In genomic region chr16:88460496-88461169, GRCh38 we compare ENCODE assay signal across 21 cellular contexts.
"Had no signal": no experiment of that assay in that cellular context is flagged by ENCODE, and none has a peak within 500 bp of the region (broad histone marks: within the 10 kb centered on the region; RNA-seq: fewer than 3 reads in every experiment).

No MANE protein-coding gene starts in this region.

- H3K36me3 Mint-ChIP-seq: activated CD8-positive, alpha-beta memory T cell treated with anti-CD3 and anti-CD28 coated beads, Interleukin-2, amount 10 ng/mL, durations not matched to agents 7 days and 5 days; activated naive CD4-positive, alpha-beta T cell treated with anti-CD3 and anti-CD28 coated beads, Interleukin-2, amount 50 U/mL, for 24 hours; brain; memory B cell had no signal

- ATAC-seq: activated CD8-positive, alpha-beta memory T cell treated with anti-CD3 and anti-CD28 coated beads, Interleukin-2, amount 10 ng/mL, durations not matched to agents 7 days and 5 days; activated CD8-positive, alpha-beta T cell treated with anti-CD3 and anti-CD28 coated beads for 36 hours; foreskin keratinocyte; T-helper 17 cell had no signal

- H3K4me3 Mint-ChIP-seq: activated CD4-positive, alpha-beta T cell treated with anti-CD3 and anti-CD28 coated beads, Interleukin-2, amount 10 ng/mL, durations not matched to agents 7 days and 5 days; activated CD8-positive, alpha-beta memory T cell treated with anti-CD3 and anti-CD28 coated beads, Interleukin-2, amount 10 ng/mL, durations not matched to agents 7 days and 5 days; activated CD8-positive, alpha-beta T cell treated with anti-CD3 and anti-CD28 coated beads for 36 hours; brain; memory B cell; T-helper 17 cell had no signal

- H3K9me3 Mint-ChIP-seq: activated CD4-positive, alpha-beta T cell treated with anti-CD3 and anti-CD28 coated beads, Interleukin-2, amount 10 ng/mL, durations not matched to agents 7 days and 5 days; activated CD8-positive, alpha-beta T cell treated with anti-CD3 and anti-CD28 coated beads for 36 hours; activated naive CD4-positive, alpha-beta T cell treated with anti-CD3 and anti-CD28 coated beads, Interleukin-2, amount 50 U/mL, for 24 hours; brain; memory B cell had no signal

- DNase-seq: activated CD4-positive, alpha-beta T cell treated with anti-CD3 and anti-CD28 coated beads, Interleukin-2, amount 10 ng/mL, durations not matched to agents 7 days and 5 days; activated CD8-positive, alpha-beta memory T cell treated with anti-CD3 and anti-CD28 coated beads, Interleukin-2, amount 10 ng/mL, durations not matched to agents 7 days and 5 days; activated CD8-positive, alpha-beta T cell treated with anti-CD3 and anti-CD28 coated beads for 36 hours; activated effector memory CD4-positive, alpha-beta T cell treated with anti-CD3 and anti-CD28 coated beads, Interleukin-2, amount 50 U/mL, for 16 hours; activated T-cell treated with anti-CD3 and anti-CD28 coated beads for 4 hours; anterior cingulate cortex; caudate nucleus; dermis blood vessel endothelial cell; effector CD8-positive, alpha-beta T cell; foreskin keratinocyte; occipital lobe; posterior cingulate gyrus; sigmoid colon; stimulated activated CD4-positive, alpha-beta T cell treated with anti-CD3 and anti-CD28 coated beads, Interleukin-15, amount 100 ng/mL, for 24 hours; stimulated activated CD8-positive, alpha-beta memory T cell treated with anti-CD3 and anti-CD28 coated beads, Interleukin-4, amount 100 ng/mL, for 48 hours; stimulated activated naive CD4-positive, alpha-beta T cell treated with Interleukin-2 at 50 U/mL for 16 hours; T-helper 17 cell; upper lobe of right lung had no signal

- H3K27me3 Mint-ChIP-seq: activated CD4-positive, alpha-beta T cell treated with anti-CD3 and anti-CD28 coated beads, Interleukin-2, amount 10 ng/mL, durations not matched to agents 7 days and 5 days; activated CD8-positive, alpha-beta memory T cell treated with anti-CD3 and anti-CD28 coated beads, Interleukin-2, amount 10 ng/mL, durations not matched to agents 7 days and 5 days; activated CD8-positive, alpha-beta T cell treated with anti-CD3 and anti-CD28 coated beads for 36 hours; activated naive CD4-positive, alpha-beta T cell treated with anti-CD3 and anti-CD28 coated beads, Interleukin-2, amount 50 U/mL, for 24 hours; memory B cell; T-helper 17 cell had no signal

- H3K27ac Mint-ChIP-seq: activated CD4-positive, alpha-beta T cell treated with anti-CD3 and anti-CD28 coated beads, Interleukin-2, amount 10 ng/mL, durations not matched to agents 7 days and 5 days; activated CD8-positive, alpha-beta memory T cell treated with anti-CD3 and anti-CD28 coated beads, Interleukin-2, amount 10 ng/mL, durations not matched to agents 7 days and 5 days; activated CD8-positive, alpha-beta T cell treated with anti-CD3 and anti-CD28 coated beads for 36 hours; T-helper 17 cell had no signal
